ENCODE assay signal across 17 cellular contexts in the genomic region with DNA sequence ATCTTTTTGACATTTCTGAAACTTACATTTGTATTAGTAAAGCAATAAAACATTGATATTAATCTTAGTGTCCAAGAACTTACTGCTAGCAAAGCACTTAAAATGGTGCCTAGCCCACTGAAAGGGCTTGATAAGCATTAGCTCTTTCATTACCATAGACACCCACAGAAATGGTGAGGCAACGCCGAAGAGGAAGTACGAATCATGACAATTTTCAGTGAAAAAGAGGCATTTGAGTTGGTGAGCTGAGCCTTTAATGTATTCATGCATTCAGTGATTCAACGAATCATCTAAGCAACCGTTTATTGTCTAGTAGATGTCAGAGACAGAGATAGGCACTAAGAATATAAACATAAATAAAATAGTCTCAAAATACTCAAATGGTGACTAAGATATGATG.
DNase-seq lines count a peak whose midpoint lies in the region; ATAC-seq, FAIRE-seq and TF ChIP-seq lines count a peak whose summit lies in the region.
"Had no signal": no experiment of that assay in that cellular context is flagged by ENCODE, and none has a peak within 500 bp of the region (broad histone marks: within the 10 kb centered on the region; RNA-seq: fewer than 3 reads in every experiment).

No MANE protein-coding gene starts in this region.

- no peak for TF ChIP-seq CTCF in endothelial cell of umbilical vein (IDR thresholded peaks at IDR 0.05; ENCODE audit: extremely low read depth in 1 of 2, insufficient read depth in 1 of 2, low read depth in 1 of 2, low read length in 2 of 2)

- peaks cover 3% of the 10 kb centered on the region for H3K4me1 ChIP-seq in endothelial cell of umbilical vein (ENCODE audit: control insufficient read depth, extremely low read depth, insufficient read depth, low read length)
- H3K4me1 ChIP-seq: BE2C, HAP-1, Peyer's patch, SJCRH30 had no signal

- no peak overlapping the region for H3K4me3 ChIP-seq in endothelial cell of umbilical vein (replicated peaks in 1 of 3; ENCODE audit: insufficient read depth in 1 of 3, low read depth in 1 of 3, low read length in 3 of 3)
- H3K4me3 ChIP-seq: HAP-1, Peyer's patch, SJCRH30 had no signal

- ATAC-seq in GM18520 (IDR thresholded peaks at IDR 0.05; ENCODE audit: unreplicated experiment): no peak
- ATAC-seq in HG03095 (IDR thresholded peaks at IDR 0.05; ENCODE audit: unreplicated experiment): no peak

- H3K4me2 ChIP-seq in endothelial cell of umbilical vein (ENCODE audit: insufficient read depth, low read length): no peak overlapping the region

- no TSS peak for BruUV-seq in endothelial cell of umbilical vein (replicated peaks; lab: Mats Ljungman, UMichigan)

- no peaks in the 10 kb centered on the region for H4K20me1 ChIP-seq in endothelial cell of umbilical vein (replicated peaks; ENCODE audit: control insufficient read depth, extremely low read depth, insufficient read depth, low read length)

- no peak overlapping the region for H3K27ac ChIP-seq in endothelial cell of umbilical vein (ENCODE audit: insufficient read depth, low read depth, low read length)
- H3K27ac ChIP-seq: Peyer's patch, SJCRH30 had no signal

- H3K79me2 ChIP-seq in endothelial cell of umbilical vein (ENCODE audit: control insufficient read depth, insufficient read depth, low read length): no peaks in the 10 kb centered on the region

- FAIRE-seq in endothelial cell of umbilical vein (lab: Jason Lieb, UNC): no peak

- H3K9me3 ChIP-seq in endothelial cell of umbilical vein (replicated peaks; ENCODE audit: control insufficient read depth, insufficient read depth, low read length): no peaks in the 10 kb centered on the region
- H3K9me3 ChIP-seq: BE2C, HAP-1, Peyer's patch, SJCRH30 had no signal

- H3K27me3 ChIP-seq in endothelial cell of umbilical vein (ENCODE audit: control insufficient read depth in 2 of 2, insufficient read depth in 2 of 2, low read length in 2 of 2): no peaks in the 10 kb centered on the region
- H3K27me3 ChIP-seq: BE2C, Peyer's patch, SJCRH30 had no signal

- dilution Hi-C loops in endothelial cell of umbilical vein (cut with MboI; ENCODE audit: extremely low pct_ligation_motif_present, low sequenced_read_pairs): no loop called here

- no peaks in the 10 kb centered on the region for H3K36me3 ChIP-seq in endothelial cell of umbilical vein (ENCODE audit: control insufficient read depth in 2 of 2, extremely low read depth in 1 of 2, insufficient read depth in 2 of 2, low read length in 2 of 2)
- H3K36me3 ChIP-seq: BE2C, HAP-1, SJCRH30 had no signal

- H3K9ac ChIP-seq in endothelial cell of umbilical vein (replicated peaks; ENCODE audit: extremely low read depth, insufficient read depth, low read length): no peak overlapping the region

- POLR2A ChIA-PET in endothelial cell of umbilical vein (lab: Charles Lee): no interaction called here

- intact Hi-C loops in endothelial cell of umbilical vein (cut with micrococcal nuclease): no loop called here

- H3K9me1 ChIP-seq in endothelial cell of umbilical vein (replicated peaks; ENCODE audit: control insufficient read depth, extremely low read depth, insufficient read depth, low read length): no peaks in the 10 kb centered on the region

- DNase-seq in CD1c-positive myeloid dendritic cell (ENCODE audit: extremely low spot score) (peak; percentile 74), ELR (ENCODE audit: low read depth) (peak; percentile 53), NOMO-1 treated with DMSO at 0.1 percent for 48 hours (lab: John Stamatoyannopoulos, UW; ENCODE audit: unreplicated experiment) (peak; percentile 42), endothelial cell of umbilical vein (ENCODE audit: low read depth, low spot score) (no peak), globus pallidus (ENCODE audit: low spot score) (no peak)
- DNase-seq: BE2C; CD8-positive, alpha-beta memory T cell; NCI-H1092 treated with DMSO at 0.1 percent for 48 hours; NCI-H1694; NCI-H2107; NCI-H226; NCI-H526; Peyer's patch; SJCRH30 had no signal

- no peak for TF ChIP-seq POLR2A in endothelial cell of umbilical vein (IDR thresholded peaks at IDR 0.05; ENCODE audit: low read depth, low read length)

- CTCF ChIA-PET in endothelial cell of umbilical vein (lab: Charles Lee): no interaction called here

- no peak overlapping the region for H2AFZ ChIP-seq in endothelial cell of umbilical vein (ENCODE audit: low read depth, low read length)

TF ChIP-seq in endothelial cell of umbilical vein, 7 proteins besides CTCF, POLR2A, EP300 and RAD21:
- TF ChIP-seq FOS (IDR thresholded peaks at IDR 0.05; ENCODE audit: borderline replicate concordance, insufficient read depth, low read length): peak; percentile 18
- TF ChIP-seq POLR2AphosphoS5 (IDR thresholded peaks at IDR 0.05; ENCODE audit: insufficient read depth, low read depth, low read length): no peak

Comparison
In these comparisons a context has a peak if more than half of its experiments do, and no peak if none do; other contexts are left out.
1. DNase-seq: peak in CD1c-positive myeloid dendritic cell (single experiment), ELR (single experiment) and NOMO-1 treated with DMSO at 0.1 percent for 48 hours (single experiment); none in endothelial cell of umbilical vein (single experiment) and globus pallidus (single experiment).